1 cellular context compared by ENCODE assay signal in genomic region chr1:207883660-207884245, GRCh38.
TF ChIP-seq lines count a peak whose summit lies in the region.

No MANE protein-coding gene starts in this region.

TF ChIP-seq in K562, 482 proteins besides CTCF, POLR2A, EP300 and RAD21:
- no peak for TF ChIP-seq ZNF644 (tag; IDR thresholded peaks at IDR 0.05; ENCODE audit: low read depth)
- no peak for TF ChIP-seq RFX7 (CRISPR knock-in tag; IDR thresholded peaks at IDR 0.05)
- TF ChIP-seq ZNF778 (CRISPR knock-in tag; IDR thresholded peaks at IDR 0.05): no peak
- TF ChIP-seq ZNF184 (CRISPR knock-in tag; IDR thresholded peaks at IDR 0.05): no peak
- no peak for TF ChIP-seq VEZF1 (CRISPR knock-in tag; IDR thresholded peaks at IDR 0.05)
- TF ChIP-seq, protein P1, sequence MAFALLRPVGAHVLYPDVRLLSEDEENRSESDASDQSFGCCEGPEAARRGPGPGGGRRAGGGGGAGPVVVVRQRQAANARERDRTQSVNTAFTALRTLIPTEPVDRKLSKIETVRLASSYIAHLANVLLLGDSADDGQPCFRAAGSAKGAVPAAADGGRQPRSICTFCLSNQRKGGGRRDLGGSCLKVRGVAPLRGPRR (CRISPR knock-in tag; IDR thresholded peaks at IDR 0.05): no peak
- no peak for TF ChIP-seq ZFPM2 (CRISPR knock-in tag; IDR thresholded peaks at IDR 0.05)
- TF ChIP-seq, protein P2, sequence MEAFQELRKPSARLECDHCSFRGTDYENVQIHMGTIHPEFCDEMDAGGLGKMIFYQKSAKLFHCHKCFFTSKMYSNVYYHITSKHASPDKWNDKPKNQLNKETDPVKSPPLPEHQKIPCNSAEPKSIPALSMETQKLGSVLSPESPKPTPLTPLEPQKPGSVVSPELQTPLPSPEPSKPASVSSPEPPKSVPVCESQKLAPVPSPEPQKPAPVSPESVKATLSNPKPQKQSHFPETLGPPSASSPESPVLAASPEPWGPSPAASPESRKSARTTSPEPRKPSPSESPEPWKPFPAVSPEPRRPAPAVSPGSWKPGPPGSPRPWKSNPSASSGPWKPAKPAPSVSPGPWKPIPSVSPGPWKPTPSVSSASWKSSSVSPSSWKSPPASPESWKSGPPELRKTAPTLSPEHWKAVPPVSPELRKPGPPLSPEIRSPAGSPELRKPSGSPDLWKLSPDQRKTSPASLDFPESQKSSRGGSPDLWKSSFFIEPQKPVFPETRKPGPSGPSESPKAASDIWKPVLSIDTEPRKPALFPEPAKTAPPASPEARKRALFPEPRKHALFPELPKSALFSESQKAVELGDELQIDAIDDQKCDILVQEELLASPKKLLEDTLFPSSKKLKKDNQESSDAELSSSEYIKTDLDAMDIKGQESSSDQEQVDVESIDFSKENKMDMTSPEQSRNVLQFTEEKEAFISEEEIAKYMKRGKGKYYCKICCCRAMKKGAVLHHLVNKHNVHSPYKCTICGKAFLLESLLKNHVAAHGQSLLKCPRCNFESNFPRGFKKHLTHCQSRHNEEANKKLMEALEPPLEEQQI (IDR thresholded peaks at IDR 0.05): no peak
- TF ChIP-seq ZBTB12 (CRISPR knock-in tag; IDR thresholded peaks at IDR 0.05): no peak
- TF ChIP-seq ASH1L (IDR thresholded peaks at IDR 0.05; ENCODE audit: borderline replicate concordance, low read depth, partially characterized antibody): no peak
- no peak for TF ChIP-seq SMAD4 (CRISPR knock-in tag; conservative IDR thresholded peaks at IDR 0.05)
- no peak for TF ChIP-seq CXXC5 (CRISPR knock-in tag; IDR thresholded peaks at IDR 0.05)
- TF ChIP-seq REST (CRISPR knock-in tag; IDR thresholded peaks at IDR 0.05; ENCODE audit: low read depth): no peak
- TF ChIP-seq FIP1L1 (IDR thresholded peaks at IDR 0.05; ENCODE audit: low read depth, low read length, poor library complexity, severe bottlenecking): no peak
- no peak for TF ChIP-seq ZEB2 (IDR thresholded peaks at IDR 0.05)
- TF ChIP-seq TRIM24 (IDR thresholded peaks at IDR 0.05): no peak
- TF ChIP-seq, protein P3, sequence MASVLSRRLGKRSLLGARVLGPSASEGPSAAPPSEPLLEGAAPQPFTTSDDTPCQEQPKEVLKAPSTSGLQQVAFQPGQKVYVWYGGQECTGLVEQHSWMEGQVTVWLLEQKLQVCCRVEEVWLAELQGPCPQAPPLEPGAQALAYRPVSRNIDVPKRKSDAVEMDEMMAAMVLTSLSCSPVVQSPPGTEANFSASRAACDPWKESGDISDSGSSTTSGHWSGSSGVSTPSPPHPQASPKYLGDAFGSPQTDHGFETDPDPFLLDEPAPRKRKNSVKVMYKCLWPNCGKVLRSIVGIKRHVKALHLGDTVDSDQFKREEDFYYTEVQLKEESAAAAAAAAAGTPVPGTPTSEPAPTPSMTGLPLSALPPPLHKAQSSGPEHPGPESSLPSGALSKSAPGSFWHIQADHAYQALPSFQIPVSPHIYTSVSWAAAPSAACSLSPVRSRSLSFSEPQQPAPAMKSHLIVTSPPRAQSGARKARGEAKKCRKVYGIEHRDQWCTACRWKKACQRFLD (CRISPR knock-in tag; IDR thresholded peaks at IDR 0.05): no peak
- no peak for TF ChIP-seq TAF1 (IDR thresholded peaks at IDR 0.05; ENCODE audit: control insufficient read depth, extremely low read depth, insufficient read depth, low read length, severe bottlenecking)
- no peak for TF ChIP-seq GTF2F1 (IDR thresholded peaks at IDR 0.05; ENCODE audit: low read depth, low read length)
TF ChIP-seq in K562: peak in this region for 0.
